ENCODE assay signal across 7 cellular contexts in genomic region chr5:50410932-50411331, GRCh38. TPM values are rescaled to one million over a fixed set of nuclear protein-coding genes. Genes with fewer than 3 reads are reported as not detected.
A peak's percentile ranks its signal among the peaks of the same experiment; 100 is the strongest.
DNase-seq lines count a peak whose midpoint lies in the region; ATAC-seq, FAIRE-seq and TF ChIP-seq lines count a peak whose summit lies in the region.
"Not testable (repeated sequence)": the region's sequence is repeated elsewhere in the genome, so short reads cannot be mapped to it uniquely, and the experiment has no call there.
"Had no signal": no experiment of that assay in that cellular context is flagged by ENCODE, and none has a peak within 500 bp of the region (broad histone marks: within the 10 kb centered on the region; RNA-seq: fewer than 3 reads in every experiment).

No MANE protein-coding gene starts in this region.

- H3K9me3 Mint-ChIP-seq in CD4-positive, alpha-beta memory T cell: not testable (repeated sequence)

- peaks cover 35 to 51% of the 10 kb centered on the region in 2 donors for H3K36me3 Mint-ChIP-seq in CD4-positive, alpha-beta memory T cell

- peak overlapping the region in 2 of 8 donors; percentile 13 to 18 for H3K4me3 Mint-ChIP-seq in CD4-positive, alpha-beta memory T cell

- TF ChIP-seq CTCF in pancreas (IDR thresholded peaks at IDR 0.05): not testable (repeated sequence)

- CTCF ChIA-PET in CD4-positive, alpha-beta memory T cell (lab: Charles Lee; ENCODE audit: partially characterized antibody): not testable (repeated sequence)

- H3K4me1 Mint-ChIP-seq in CD4-positive, alpha-beta memory T cell: peaks cover 45 to 83% (median 65%) of the 10 kb centered on the region in 4 donors

- H3K9ac ChIP-seq in Karpas-422 (ENCODE audit: low read length): not testable (repeated sequence)

- H4K20me1 ChIP-seq in Karpas-422 (ENCODE audit: insufficient read depth, low read depth, low read length): not testable (repeated sequence)

- not testable (repeated sequence) for H3K4me2 ChIP-seq in Karpas-422 (ENCODE audit: low read depth, low read length, poor library complexity, severe bottlenecking)

- H3K27ac Mint-ChIP-seq in CD4-positive, alpha-beta memory T cell: peak overlapping the region in 4 of 7 donors; percentile 45 to 81 (median 66)

- H3K9me3 ChIP-seq in CD4-positive, alpha-beta memory T cell (ENCODE audit: control insufficient read depth in 1 of 2, low read length in 2 of 2); Karpas-422 (ENCODE audit: low read length); pancreas: not testable (repeated sequence)

- not testable (repeated sequence) for H3K27me3 ChIP-seq in CD4-positive, alpha-beta memory T cell (ENCODE audit: insufficient read depth, low read length); Karpas-422 (ENCODE audit: low read length); pancreas

- POLR2A ChIA-PET in CD4-positive, alpha-beta memory T cell (lab: Charles Lee; ENCODE audit: partially characterized antibody): not testable (repeated sequence)

- H3K4me1 ChIP-seq in CD4-positive, alpha-beta memory T cell (ENCODE audit: insufficient read depth, low read length): peaks cover 75% of the 10 kb centered on the region
- peaks cover 45% of the 10 kb centered on the region for H3K4me1 ChIP-seq in Karpas-422 (ENCODE audit: low read length)
- not testable (repeated sequence) for H3K4me1 ChIP-seq in pancreas

- FAIRE-seq in GM18507 (lab: Jason Lieb, UNC) (peak; percentile 5), TTC549 (lab: Jason Lieb, UNC) (peak; percentile 29), endometrium (lab: Jason Lieb, UNC) (peak; percentile 31), pancreas (lab: Jason Lieb, UNC) (peak; percentile 74)

- ATAC-seq in pancreas: not testable (repeated sequence)

- H3K27me3 Mint-ChIP-seq in CD4-positive, alpha-beta memory T cell: not testable (repeated sequence)

- not testable (repeated sequence) for H3K4me3 ChIP-seq in CD4-positive, alpha-beta memory T cell (ENCODE audit: low read length in 2 of 2); Karpas-422 (ENCODE audit: low read length); pancreas

- not testable (repeated sequence) for H3K27ac ChIP-seq in CD4-positive, alpha-beta memory T cell (ENCODE audit: low read depth, low read length); pancreas
- peak overlapping the region; percentile 36 for H3K27ac ChIP-seq in Karpas-422 (ENCODE audit: low read length)

- not testable (repeated sequence) for H3K36me3 ChIP-seq in CD4-positive, alpha-beta memory T cell (ENCODE audit: insufficient read depth, low read length); pancreas
- H3K36me3 ChIP-seq in Karpas-422 (ENCODE audit: insufficient read depth, low read length): peaks cover 56% of the 10 kb centered on the region

- peaks cover 96% of the 10 kb centered on the region for H3K79me2 ChIP-seq in Karpas-422 (ENCODE audit: low read length)

- not testable (repeated sequence) for H2AFZ ChIP-seq in Karpas-422 (ENCODE audit: low read length)

- intact Hi-C loops in CD4-positive, alpha-beta memory T cell (cut with micrococcal nuclease); pancreas (cut with DNase I): not testable (repeated sequence)

- DNase-seq in CD4-positive, alpha-beta memory T cell; GM18507 (ENCODE audit: extremely low spot score, insufficient read length, low read depth); Karpas-422; pancreas: not testable (repeated sequence)

- not testable (repeated sequence) for H3K9me2 ChIP-seq in Karpas-422 (replicated peaks; ENCODE audit: insufficient read depth, low read length)

RNA-seq across cellular contexts. Expression of gene EMB, which starts 30.2 kb away (rescaled TPM):
- 100 to 1,000 TPM; 264 to 277 TPM for total RNA-seq in CD4-positive, alpha-beta memory T cell
- 100 to 1,000 TPM; 176 to 275 TPM for polyA plus RNA-seq in CD4-positive, alpha-beta memory T cell
- 166 and 376 TPM in 2 replicates for total RNA-seq in Karpas-422 (2014; rRNA removed; shearing (Covaris generic); ENCODE audit: low replicate concordance)
- total RNA-seq in pancreas: 1 to 10 TPM in 5 of 6 donors, under 1 TPM in 1; 0.93 to 9.3 (median 4.4) TPM
- polyA plus RNA-seq in pancreas: 1 to 10 TPM; 1.1 to 3.5 TPM
- total RNA-seq: H4 had no signal

Comparison
In these comparisons a context has a peak if more than half of its experiments do, and no peak if none do; other contexts are left out.
1. RNA of gene EMB, which starts 30.2 kb away (total RNA-seq): 166 to 376 TPM in Karpas-422 and 264 to 277 TPM in CD4-positive, alpha-beta memory T cell; 0.93 to 9.3 TPM in pancreas; every median in the first group is over 10 times any median in the second.